Comparison of ENCODE assay signal across 3 cellular contexts in genomic region chr15:35505152-35505551, GRCh38.
TF ChIP-seq lines count a peak whose summit lies in the region.

No MANE protein-coding gene starts in this region.

TF ChIP-seq in GM12891, 5 proteins besides CTCF, POLR2A, EP300 and RAD21:
- peak; percentile 47; the same call in 1 of the 2 replicates for TF ChIP-seq SPI1 (IDR thresholded peaks at IDR 0.05; ENCODE audit: low read depth, low read length)
- no peak for TF ChIP-seq POLR2AphosphoS5 (IDR thresholded peaks at IDR 0.05; ENCODE audit: low read depth, low read length)

TF ChIP-seq in GM12878, 131 proteins besides CTCF, POLR2A, EP300 and RAD21:
- TF ChIP-seq NFXL1 (IDR thresholded peaks at IDR 0.05; ENCODE audit: borderline replicate concordance) (no peak), SREBF2 (IDR thresholded peaks at IDR 0.05; ENCODE audit: low read length) (no peak), SPI1 (IDR thresholded peaks at IDR 0.05; ENCODE audit: borderline replicate concordance, insufficient read depth, low read depth, low read length) (0 out of 2 replicates have a peak, but pooled peaks have one; percentile 19)

TF ChIP-seq in SK-N-SH, 30 proteins besides CTCF, POLR2A, EP300 and RAD21:
- TF ChIP-seq ELF1 (IDR thresholded peaks at IDR 0.05) (no peak), RXRA (IDR thresholded peaks at IDR 0.05; ENCODE audit: borderline replicate concordance, low read depth) (no peak), SIN3A (IDR thresholded peaks at IDR 0.05; ENCODE audit: borderline replicate concordance, low read depth, low read length) (no peak), MAX (IDR thresholded peaks at IDR 0.05; ENCODE audit: low read depth) (no peak), FOXM1 (IDR thresholded peaks at IDR 0.05; ENCODE audit: low read depth) (no peak), TAF1 (IDR thresholded peaks at IDR 0.05; ENCODE audit: borderline replicate concordance, low read depth, low read length) (no peak), MXI1 (IDR thresholded peaks at IDR 0.05; ENCODE audit: low read depth, low read length) (no peak)
